Comparison of ENCODE assay signal across 9 cellular contexts in genomic region chr3:18237251-18238005, GRCh38.
DNase-seq lines count a peak whose midpoint lies in the region; ATAC-seq and TF ChIP-seq lines count a peak whose summit lies in the region.
"Had no signal": no experiment of that assay in that cellular context is flagged by ENCODE, and none has a peak within 500 bp of the region (broad histone marks: within the 10 kb centered on the region; RNA-seq: fewer than 3 reads in every experiment).

No MANE protein-coding gene starts in this region.

- no peak for TF ChIP-seq CTCF in BE2C (IDR thresholded peaks at IDR 0.05; ENCODE audit: low read depth, low read length)

- peak; percentile 9 for DNase-seq in NCI-H345 (lab: John Stamatoyannopoulos, UW)
- no peak for DNase-seq in NCI-H345 treated with DMSO at 0.1 percent for 48 hours (lab: John Stamatoyannopoulos, UW; ENCODE audit: unreplicated experiment)
- DNase-seq in NCI-H2171 treated with DMSO at 0.1 percent for 48 hours (lab: John Stamatoyannopoulos, UW), result peak; percentile 68
- DNase-seq in kidney tubule cell (ENCODE audit: low spot score), result peak; percentile 57
- no peak for DNase-seq in BE2C
- DNase-seq in HuH-7 (ENCODE audit: low spot score), result no peak
- no peak for DNase-seq in NCI-H146 treated with DMSO at 0.1 percent for 48 hours (lab: John Stamatoyannopoulos, UW; ENCODE audit: unreplicated experiment)

- H3K9me3 ChIP-seq in BE2C, result no peaks in the 10 kb centered on the region
- H3K9me3 ChIP-seq: SJSA1 had no signal

- no peaks in the 10 kb centered on the region for H3K36me3 ChIP-seq in BE2C
- H3K36me3 ChIP-seq: SJSA1 had no signal

- no peaks in the 10 kb centered on the region for H3K27me3 ChIP-seq in BE2C
- H3K27me3 ChIP-seq: SJSA1 had no signal

- no peak overlapping the region for H3K4me3 ChIP-seq in BE2C (ENCODE audit: low read depth, low read length)
- H3K4me3 ChIP-seq: SJSA1 had no signal

- peak; percentile 83 for ATAC-seq in HG02642 (IDR thresholded peaks at IDR 0.05; ENCODE audit: poor library complexity, unreplicated experiment)

- no peaks in the 10 kb centered on the region for H3K4me1 ChIP-seq in BE2C

Comparison
In these comparisons a context has a peak if more than half of its experiments do, and no peak if none do; other contexts are left out.
1. DNase-seq: peak in NCI-H345 (single experiment), NCI-H2171 treated with DMSO at 0.1 percent for 48 hours (single experiment) and kidney tubule cell (single experiment); none in NCI-H345 treated with DMSO at 0.1 percent for 48 hours (single experiment), BE2C (single experiment), HuH-7 (single experiment) and NCI-H146 treated with DMSO at 0.1 percent for 48 hours (single experiment).